5 cellular contexts compared by ENCODE assay signal in the genomic region with DNA sequence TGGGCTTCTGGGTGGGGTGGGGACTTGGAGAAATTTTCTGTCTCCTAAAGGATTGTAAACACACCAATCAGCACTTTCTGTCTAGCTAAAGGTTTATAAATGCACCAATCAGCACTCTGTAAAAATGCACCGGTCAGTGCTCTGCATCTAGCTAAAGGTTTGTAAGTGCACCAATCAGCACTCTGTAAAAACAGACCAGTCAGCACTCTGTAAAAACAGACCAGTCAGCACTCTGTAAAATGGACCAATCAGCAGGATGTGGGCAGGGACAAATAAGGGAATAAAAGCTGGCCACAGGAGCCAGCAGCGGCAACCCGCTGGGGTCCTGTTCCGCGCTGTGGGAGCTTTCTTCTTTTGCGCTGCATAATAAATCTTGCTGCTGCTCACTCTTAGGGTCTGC.
TF ChIP-seq lines count a peak whose summit lies in the region.

No MANE protein-coding gene starts in this region.

TF ChIP-seq in A549, 52 proteins besides CTCF, POLR2A, EP300 and RAD21:
- TF ChIP-seq MAFK (IDR thresholded peaks at IDR 0.05; ENCODE audit: partially characterized antibody): peak; percentile 86

TF ChIP-seq in IMR-90, 13 proteins besides CTCF, POLR2A, EP300 and RAD21:
- TF ChIP-seq MAFK (IDR thresholded peaks at IDR 0.05; ENCODE audit: low read depth, low read length): peak; percentile 75

TF ChIP-seq in GM12878, 131 proteins besides CTCF, POLR2A, EP300 and RAD21:
- TF ChIP-seq, protein P1, sequence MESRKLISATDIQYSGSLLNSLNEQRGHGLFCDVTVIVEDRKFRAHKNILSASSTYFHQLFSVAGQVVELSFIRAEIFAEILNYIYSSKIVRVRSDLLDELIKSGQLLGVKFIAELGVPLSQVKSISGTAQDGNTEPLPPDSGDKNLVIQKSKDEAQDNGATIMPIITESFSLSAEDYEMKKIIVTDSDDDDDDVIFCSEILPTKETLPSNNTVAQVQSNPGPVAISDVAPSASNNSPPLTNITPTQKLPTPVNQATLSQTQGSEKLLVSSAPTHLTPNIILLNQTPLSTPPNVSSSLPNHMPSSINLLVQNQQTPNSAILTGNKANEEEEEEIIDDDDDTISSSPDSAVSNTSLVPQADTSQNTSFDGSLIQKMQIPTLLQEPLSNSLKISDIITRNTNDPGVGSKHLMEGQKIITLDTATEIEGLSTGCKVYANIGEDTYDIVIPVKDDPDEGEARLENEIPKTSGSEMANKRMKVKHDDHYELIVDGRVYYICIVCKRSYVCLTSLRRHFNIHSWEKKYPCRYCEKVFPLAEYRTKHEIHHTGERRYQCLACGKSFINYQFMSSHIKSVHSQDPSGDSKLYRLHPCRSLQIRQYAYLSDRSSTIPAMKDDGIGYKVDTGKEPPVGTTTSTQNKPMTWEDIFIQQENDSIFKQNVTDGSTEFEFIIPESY (IDR thresholded peaks at IDR 0.05): 0 out of 2 replicates have a peak, but pooled peaks have one; percentile 20

TF ChIP-seq in K562, 482 proteins besides CTCF, POLR2A, EP300 and RAD21:
- TF ChIP-seq ZNF316 (IDR thresholded peaks at IDR 0.05) (peak; percentile 46; the same call in 1 of the 2 replicates), C11orf30 (IDR thresholded peaks at IDR 0.05; ENCODE audit: low read depth) (peak; percentile 29; the same call in 1 of the 2 replicates)

TF ChIP-seq in HepG2, 621 proteins besides CTCF, POLR2A, EP300 and RAD21:
- TF ChIP-seq MAFF (IDR thresholded peaks at IDR 0.05; ENCODE audit: low read depth, low read length): peak; percentile 79
- peak; percentile 42 to 72; a peak in 3 of 4 replicates for TF ChIP-seq MAFK (conservative IDR thresholded peaks at IDR 0.05 in 1 of 2, IDR thresholded peaks at IDR 0.05 in 1 of 2; ENCODE audit: low read length in 2 of 2)
